In genomic region chr19:49793561-49793840, GRCh38 we compare ENCODE assay signal across 1 cellular context.
TF ChIP-seq lines count a peak whose summit lies in the region.

No MANE protein-coding gene starts in this region.

TF ChIP-seq in IMR-90, 13 proteins besides CTCF, POLR2A, EP300 and RAD21:
- no peak for TF ChIP-seq CEBPB (IDR thresholded peaks at IDR 0.05; ENCODE audit: low read depth, low read length)
- no peak for TF ChIP-seq MXI1 (IDR thresholded peaks at IDR 0.05; ENCODE audit: borderline replicate concordance, low read depth, low read length)
- no peak for TF ChIP-seq USF2 (IDR thresholded peaks at IDR 0.05; ENCODE audit: low read depth, low read length)
- TF ChIP-seq MAFK (IDR thresholded peaks at IDR 0.05; ENCODE audit: low read depth, low read length): no peak
- TF ChIP-seq MAZ (IDR thresholded peaks at IDR 0.05; ENCODE audit: borderline replicate concordance, low read depth, low read length): no peak
- no peak for TF ChIP-seq RFX5 (IDR thresholded peaks at IDR 0.05; ENCODE audit: low read depth, low read length)
- TF ChIP-seq RCOR1 (IDR thresholded peaks at IDR 0.05; ENCODE audit: insufficient replicate concordance, low read length): no peak
- TF ChIP-seq SMC3 (IDR thresholded peaks at IDR 0.05; ENCODE audit: low read depth, low read length): no peak
- TF ChIP-seq CHD1 (IDR thresholded peaks at IDR 0.05; ENCODE audit: low read depth, low read length): no peak
- no peak for TF ChIP-seq FOS (IDR thresholded peaks at IDR 0.05; ENCODE audit: low read depth, low read length)
- TF ChIP-seq NFE2L2 (IDR thresholded peaks at IDR 0.05; ENCODE audit: low read depth, low read length): no peak
- no peak for TF ChIP-seq BHLHE40 (IDR thresholded peaks at IDR 0.05; ENCODE audit: low read depth, low read length)
- TF ChIP-seq ELK1 (IDR thresholded peaks at IDR 0.05; ENCODE audit: borderline replicate concordance, low read depth, low read length): no peak
